In the genomic region with DNA sequence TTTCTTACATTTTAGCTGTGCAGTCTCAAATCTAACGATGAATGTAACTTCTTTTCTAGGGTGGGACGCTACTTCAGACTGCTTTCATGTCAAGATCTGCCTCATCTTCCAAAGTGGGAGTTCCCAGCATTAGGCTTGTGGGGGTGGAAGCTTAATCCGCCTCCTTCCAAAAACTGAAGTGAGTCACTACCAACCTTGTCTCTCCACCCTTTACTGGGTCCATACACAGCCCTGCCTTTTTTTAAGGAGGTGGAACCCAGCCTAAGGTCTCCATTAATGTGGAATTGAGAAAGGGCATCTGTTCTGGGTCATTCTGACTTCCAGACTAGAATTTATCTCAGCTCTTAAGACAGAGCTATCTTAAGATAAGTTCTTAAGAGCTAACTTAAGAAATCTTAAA, we compare ENCODE assay signal across 27 cellular contexts. TPM values are rescaled to one million over a fixed set of nuclear protein-coding genes. Genes with fewer than 3 reads are reported as not detected.
DNase-seq lines count a peak whose midpoint lies in the region; ATAC-seq, FAIRE-seq and TF ChIP-seq lines count a peak whose summit lies in the region.
"Had no signal": no experiment of that assay in that cellular context is flagged by ENCODE, and none has a peak within 500 bp of the region (broad histone marks: within the 10 kb centered on the region; RNA-seq: fewer than 3 reads in every experiment).

No MANE protein-coding gene starts in this region.

- 78 to 83% (median 80%) methylated on average over 3 of the region's 3 CpGs for WGBS in heart left ventricle, 4 donors

- H3K36me3 ChIP-seq in heart left ventricle = peaks cover 0 to 5% (median 0%) of the 10 kb centered on the region in 9 donors
- no peaks in the 10 kb centered on the region for H3K36me3 ChIP-seq in osteoblast (ENCODE audit: insufficient read depth, low read length)
- H3K36me3 ChIP-seq: adrenal gland, brain microvascular endothelial cell, Peyer's patch, thyroid gland had no signal

- H3K4me1 Mint-ChIP-seq in CD4-positive, alpha-beta T cell (ENCODE audit: low read depth) = peaks cover 41% of the 10 kb centered on the region

- CTCF ChIA-PET in CD4-positive, alpha-beta T cell (lab: Charles Lee) = interaction anchor here (1.7 kb wide), 1 partner anchor 43 kb away, joined by 5 read pairs; no protein-coding TSS in a partner anchor

- H3K4me3 Mint-ChIP-seq in CD4-positive, alpha-beta T cell = no peak overlapping the region
- H3K4me3 Mint-ChIP-seq: activated CD4-positive, alpha-beta T cell treated with anti-CD3 and anti-CD28 coated beads for 36 hours; activated naive CD4-positive, alpha-beta T cell treated with anti-CD3 and anti-CD28 coated beads, Interleukin-2, amount 10 ng/mL, durations not matched to agents 7 days and 5 days; activated T-helper 17 cell treated with anti-CD3 and anti-CD28 coated beads, Interleukin-2, amount 50 U/mL, for 72 hours had no signal

- no peak for DNase-seq in CD4-positive, alpha-beta T cell
- DNase-seq in heart left ventricle (no peak), osteoblast (ENCODE audit: insufficient read length, low spot score, missing footprints) (peak; percentile 37), SIG-M5 treated with dmso at 0.1 percent for 504 hours (lab: John Stamatoyannopoulos, UW; ENCODE audit: unreplicated experiment) (no peak), GM19239 (ENCODE audit: insufficient read length, low spot score) (no peak), NOMO-1 treated with DMSO at 0.1 percent for 48 hours (lab: John Stamatoyannopoulos, UW; ENCODE audit: unreplicated experiment) (no peak), HTR-8/SVneo (ENCODE audit: insufficient read length, low spot score) (no peak)
- DNase-seq: ACHN; activated CD4-positive, alpha-beta T cell treated with anti-CD3 and anti-CD28 coated beads for 36 hours; activated naive CD4-positive, alpha-beta T cell treated with anti-CD3 and anti-CD28 coated beads, Interleukin-2, amount 10 ng/mL, durations not matched to agents 7 days and 5 days; adrenal gland; brain microvascular endothelial cell; foreskin melanocyte; IMR-90; mesendoderm; NCI-H2107; NCI-H748 treated with DMSO at 0.1 percent for 48 hours; Peyer's patch; SIG-M5; stimulated activated CD4-positive, alpha-beta T cell treated with anti-CD3 and anti-CD28 coated beads, Interleukin-4, amount 100 ng/mL, for 24 hours; T-helper 9 cell; thyroid gland had no signal

- no peak for TF ChIP-seq POLR2A in heart left ventricle (IDR thresholded peaks at IDR 0.05)

- H3K36me3 Mint-ChIP-seq in CD4-positive, alpha-beta T cell (ENCODE audit: low read depth) = no peaks in the 10 kb centered on the region

- H3K79me2 ChIP-seq in osteoblast (ENCODE audit: insufficient read depth, low read length) = no peaks in the 10 kb centered on the region

- H2AFZ ChIP-seq in osteoblast (ENCODE audit: low read length) = no peak overlapping the region

- peak overlapping the region; percentile 90 for H3K27ac Mint-ChIP-seq in CD4-positive, alpha-beta T cell
- H3K27ac Mint-ChIP-seq: activated CD4-positive, alpha-beta T cell treated with anti-CD3 and anti-CD28 coated beads for 36 hours; activated naive CD4-positive, alpha-beta T cell treated with anti-CD3 and anti-CD28 coated beads, Interleukin-2, amount 10 ng/mL, durations not matched to agents 7 days and 5 days; activated T-helper 17 cell treated with anti-CD3 and anti-CD28 coated beads, Interleukin-2, amount 50 U/mL, for 72 hours had no signal

- intact Hi-C loops in CD4-positive, alpha-beta T cell (cut with DNase I, micrococcal nuclease) = no loop called here
- intact Hi-C loops in heart left ventricle (cut with DNase I) = no loop called here

- no peak for TF ChIP-seq CTCF in CD4-positive, alpha-beta T cell (IDR thresholded peaks at IDR 0.05)
- TF ChIP-seq CTCF in heart left ventricle (IDR thresholded peaks at IDR 0.05) (no peak), osteoblast (IDR thresholded peaks at IDR 0.05; ENCODE audit: extremely low read depth, low read depth, low read length) (no peak)

- H3K4me2 ChIP-seq in osteoblast (ENCODE audit: insufficient read depth, low read length) = no peak overlapping the region

- H3K9me3 ChIP-seq in CD4-positive, alpha-beta T cell (ENCODE audit: control insufficient read depth, low read length) = no peaks in the 10 kb centered on the region
- no peaks in the 10 kb centered on the region for H3K9me3 ChIP-seq in heart left ventricle
- no peaks in the 10 kb centered on the region for H3K9me3 ChIP-seq in osteoblast (ENCODE audit: low read depth, low read length)
- H3K9me3 ChIP-seq: adrenal gland, Peyer's patch, thyroid gland had no signal

- H4K20me1 ChIP-seq in osteoblast (ENCODE audit: insufficient read depth, low read length) = no peaks in the 10 kb centered on the region

- FAIRE-seq in endometrium (lab: Jason Lieb, UNC) (peak; percentile 39), GM19239 (lab: Jason Lieb, UNC) (no peak), HTR-8/SVneo (lab: Jason Lieb, UNC) (no peak)

- H3K4me3 ChIP-seq in heart left ventricle = no peak overlapping the region
- no peak overlapping the region for H3K4me3 ChIP-seq in osteoblast (ENCODE audit: insufficient read depth, low read length)
- H3K4me3 ChIP-seq: adrenal gland, Peyer's patch, thyroid gland had no signal

- H3K27me3 ChIP-seq in CD4-positive, alpha-beta T cell (ENCODE audit: control insufficient read depth, insufficient read depth, low read length) = no peaks in the 10 kb centered on the region
- H3K27me3 ChIP-seq in heart left ventricle (no peaks in the 10 kb centered on the region), osteoblast (ENCODE audit: insufficient read depth, low read length) (no peaks in the 10 kb centered on the region)
- H3K27me3 ChIP-seq: adrenal gland, brain microvascular endothelial cell, Peyer's patch, thyroid gland had no signal

- no peak for ATAC-seq in CD4-positive, alpha-beta T cell (ENCODE audit: poor library complexity)
- ATAC-seq in heart left ventricle = peak in 3 of 4 donors; percentile 37 to 69 (median 53)
- ATAC-seq: activated CD4-positive, alpha-beta T cell treated with anti-CD3 and anti-CD28 coated beads for 36 hours; activated T-helper 17 cell treated with anti-CD3 and anti-CD28 coated beads, Interleukin-2, amount 50 U/mL, for 72 hours; HCT116; sciatic nerve had no signal

- no peaks in the 10 kb centered on the region for H3K27me3 Mint-ChIP-seq in CD4-positive, alpha-beta T cell
- H3K27me3 Mint-ChIP-seq: activated CD4-positive, alpha-beta T cell treated with anti-CD3 and anti-CD28 coated beads for 36 hours; activated naive CD4-positive, alpha-beta T cell treated with anti-CD3 and anti-CD28 coated beads, Interleukin-2, amount 10 ng/mL, durations not matched to agents 7 days and 5 days; activated T-helper 17 cell treated with anti-CD3 and anti-CD28 coated beads, Interleukin-2, amount 50 U/mL, for 72 hours had no signal

- H3K27ac ChIP-seq in CD4-positive, alpha-beta T cell (ENCODE audit: low read depth, low read length) = no peak overlapping the region
- H3K27ac ChIP-seq in heart left ventricle (no peak overlapping the region), osteoblast (ENCODE audit: low read depth, low read length) (no peak overlapping the region)
- H3K27ac ChIP-seq: adrenal gland, brain microvascular endothelial cell, Peyer's patch, thyroid gland, VCaP had no signal

- no peaks in the 10 kb centered on the region for H3K9me3 Mint-ChIP-seq in CD4-positive, alpha-beta T cell
- H3K9me3 Mint-ChIP-seq: activated naive CD4-positive, alpha-beta T cell treated with anti-CD3 and anti-CD28 coated beads, Interleukin-2, amount 10 ng/mL, durations not matched to agents 7 days and 5 days; activated T-helper 17 cell treated with anti-CD3 and anti-CD28 coated beads, Interleukin-2, amount 50 U/mL, for 72 hours had no signal

- POLR2A ChIA-PET in CD4-positive, alpha-beta T cell (lab: Charles Lee) = interaction anchor here (0.6 to 3.1 kb wide), 3 partner anchors 42 to 94 kb away, joined by 4 to 29 read pairs (median 5); partner anchors contain the start of genes HNRNPA3 and NFE2L2

- H3K4me1 ChIP-seq in heart left ventricle = peaks cover 0 to 6% (median 0%) of the 10 kb centered on the region in 12 donors
- no peaks in the 10 kb centered on the region for H3K4me1 ChIP-seq in osteoblast (ENCODE audit: insufficient read depth, low read length)
- H3K4me1 ChIP-seq: adrenal gland, Peyer's patch had no signal

RNA-seq across cellular contexts. Expression of gene NFE2L2, which starts 42.0 kb away (rescaled TPM):
- 10 to 100 TPM; 53.3 to 57.8 TPM for total RNA-seq in CD4-positive, alpha-beta T cell
- total RNA-seq in heart left ventricle (10 to 100 TPM; 39.2 to 82.5 (median 59.4) TPM), osteoblast (84.3 and 91.9 TPM in 2 replicates)
- 10 to 100 TPM; 17.0 to 37.3 TPM for polyA plus RNA-seq in heart left ventricle
